In the genomic region with DNA sequence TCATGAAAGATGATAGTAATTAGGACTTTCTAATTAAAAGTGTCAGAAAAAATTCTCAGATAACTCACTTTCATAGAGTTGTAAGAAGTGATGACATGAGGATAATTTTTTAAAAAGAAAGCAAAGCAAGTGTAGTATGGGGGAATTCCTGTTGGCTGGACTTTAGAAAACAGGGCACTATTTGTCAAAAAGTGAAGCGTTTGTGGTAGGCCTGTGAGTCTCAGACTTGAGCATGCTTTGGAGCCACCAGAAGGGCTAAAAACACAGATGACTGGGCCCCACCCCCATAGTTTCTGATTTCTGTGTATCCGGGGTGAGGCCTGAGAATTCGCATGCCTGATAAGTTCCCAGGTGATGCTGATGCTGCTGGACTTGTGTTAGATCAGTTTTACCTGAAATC, we compare ENCODE assay signal across 24 cellular contexts.
"Had no signal": no experiment of that assay in that cellular context is flagged by ENCODE, and none has a peak within 500 bp of the region (broad histone marks: within the 10 kb centered on the region; RNA-seq: fewer than 3 reads in every experiment).

No MANE protein-coding gene starts in this region.

- H3K4me3 Mint-ChIP-seq: endodermal cell; natural killer cell treated with Interleukin-12 subunit alpha and Interleukin-12 subunit beta and Interleukin-15 and Interleukin-18, amount 100 ng/mL, for 72 hours; neural progenitor cell; stimulated activated naive B cell treated with anti-CD40 and anti-IgM and Interleukin-4, amounts not matched to agents 10 μg/mL and 1 μg/mL and 100 μg/mL, for 72 hours; stimulated activated naive CD8-positive, alpha-beta T cell treated with anti-CD3 and anti-CD28 coated beads, Interleukin-15, amount 100 ng/mL, for 72 hours had no signal

- DNase-seq: effector CD4-positive, alpha-beta T cell; endodermal cell; foreskin melanocyte; heart left ventricle; hippocampal formation; left colon; left ventricle myocardium superior; mesenchymal stem cell; midbrain; nucleus accumbens; ovary; sigmoid colon; stimulated activated CD4-positive, alpha-beta T cell treated with anti-CD3 and anti-CD28 coated beads, Interleukin-2, amount 100 ng/mL, for 24 hours; stimulated activated CD4-positive, alpha-beta T cell treated with anti-CD3 and anti-CD28 coated beads, Interleukin-4, amount 100 ng/mL, for 4 hours; stimulated activated naive B cell treated with anti-CD40 and anti-IgM and Interleukin-4, amounts not matched to agents 10 μg/mL and 1 μg/mL and 100 μg/mL, for 72 hours; stimulated activated naive CD8-positive, alpha-beta T cell treated with anti-CD3 and anti-CD28 coated beads, Interleukin-15, amount 100 ng/mL, for 72 hours; testis; upper lobe of right lung had no signal

- H3K27ac Mint-ChIP-seq: endodermal cell; natural killer cell treated with Interleukin-12 subunit alpha and Interleukin-12 subunit beta and Interleukin-15 and Interleukin-18, amount 100 ng/mL, for 72 hours; neural progenitor cell; stimulated activated naive B cell treated with anti-CD40 and anti-IgM and Interleukin-4, amounts not matched to agents 10 μg/mL and 1 μg/mL and 100 μg/mL, for 72 hours; stimulated activated naive CD8-positive, alpha-beta T cell treated with anti-CD3 and anti-CD28 coated beads, Interleukin-15, amount 100 ng/mL, for 72 hours had no signal

- H3K27me3 Mint-ChIP-seq: natural killer cell treated with Interleukin-12 subunit alpha and Interleukin-12 subunit beta and Interleukin-15 and Interleukin-18, amount 100 ng/mL, for 72 hours; stimulated activated naive B cell treated with anti-CD40 and anti-IgM and Interleukin-4, amounts not matched to agents 10 μg/mL and 1 μg/mL and 100 μg/mL, for 72 hours; stimulated activated naive CD8-positive, alpha-beta T cell treated with anti-CD3 and anti-CD28 coated beads, Interleukin-15, amount 100 ng/mL, for 72 hours had no signal

- H3K27me3 ChIP-seq: heart left ventricle, neural progenitor cell, ovary, right atrium auricular region, sigmoid colon, testis, tibial nerve, upper lobe of right lung had no signal

- H3K4me2 ChIP-seq: neural progenitor cell had no signal

- ATAC-seq: heart left ventricle; left colon; left ventricle myocardium superior; natural killer cell treated with Interleukin-12 subunit alpha and Interleukin-12 subunit beta and Interleukin-15 and Interleukin-18, amount 100 ng/mL, for 72 hours; stimulated activated naive B cell treated with anti-CD40 and anti-IgM and Interleukin-4, amounts not matched to agents 10 μg/mL and 1 μg/mL and 100 μg/mL, for 72 hours; stimulated activated naive CD8-positive, alpha-beta T cell treated with anti-CD3 and anti-CD28 coated beads, Interleukin-15, amount 100 ng/mL, for 72 hours; upper lobe of right lung had no signal

- H3K36me3 Mint-ChIP-seq: neural progenitor cell; stimulated activated naive B cell treated with anti-CD40 and anti-IgM and Interleukin-4, amounts not matched to agents 10 μg/mL and 1 μg/mL and 100 μg/mL, for 72 hours had no signal

- H3K27ac ChIP-seq: heart left ventricle, neural progenitor cell, ovary, right atrium auricular region, sigmoid colon, skin epidermis, testis, tibial nerve, upper lobe of right lung had no signal

- H2AFZ ChIP-seq: neural progenitor cell had no signal

- H3K9me3 ChIP-seq: heart left ventricle, ovary, right atrium auricular region, sigmoid colon, testis, tibial nerve, upper lobe of right lung had no signal

- H3K4me1 Mint-ChIP-seq: endodermal cell; neural progenitor cell; stimulated activated naive B cell treated with anti-CD40 and anti-IgM and Interleukin-4, amounts not matched to agents 10 μg/mL and 1 μg/mL and 100 μg/mL, for 72 hours; stimulated activated naive CD8-positive, alpha-beta T cell treated with anti-CD3 and anti-CD28 coated beads, Interleukin-15, amount 100 ng/mL, for 72 hours had no signal

- H3K9me3 Mint-ChIP-seq: endodermal cell, neural progenitor cell had no signal

- H3K36me3 ChIP-seq: heart left ventricle, neural progenitor cell, ovary, right atrium auricular region, sigmoid colon, tibial nerve, upper lobe of right lung had no signal

- H3K4me3 ChIP-seq: heart left ventricle, lung, neural progenitor cell, ovary, right atrium auricular region, sigmoid colon, skin epidermis, testis, tibial nerve, upper lobe of right lung had no signal

- H3K4me1 ChIP-seq: heart left ventricle, neural progenitor cell, right atrium auricular region, sigmoid colon, testis, tibial nerve, upper lobe of right lung had no signal

- H3K9ac ChIP-seq: neural progenitor cell had no signal
